ENCODE assay signal across 16 cellular contexts in genomic region chr12:115794659-115795081, GRCh38.
DNase-seq lines count a peak whose midpoint lies in the region; ATAC-seq and TF ChIP-seq lines count a peak whose summit lies in the region.
"Had no signal": no experiment of that assay in that cellular context is flagged by ENCODE, and none has a peak within 500 bp of the region (broad histone marks: within the 10 kb centered on the region; RNA-seq: fewer than 3 reads in every experiment).

No MANE protein-coding gene starts in this region.

- H3K4me3 ChIP-seq in OCI-LY1 (ENCODE audit: low read depth, low read length, poor library complexity, severe bottlenecking), result no peak overlapping the region
- H3K4me3 ChIP-seq in mesendoderm (ENCODE audit: low read length), result no peak overlapping the region
- H3K4me3 ChIP-seq: ascending aorta; BLaER1 treated with 17β-estradiol and CSF1 and Interleukin-3, amounts not matched to agents 10 nM and 100 nM; Peyer's patch; skin epidermis had no signal

- peak overlapping the region; percentile 79 for H4K5ac ChIP-seq in mesendoderm (ENCODE audit: low read length)

- H4K20me1 ChIP-seq in OCI-LY1 (ENCODE audit: insufficient read depth, low read length), result no peaks in the 10 kb centered on the region
- H4K20me1 ChIP-seq: BLaER1 treated with 17β-estradiol and CSF1 and Interleukin-3, amounts not matched to agents 10 nM and 100 nM had no signal

- no peaks in the 10 kb centered on the region for H3K36me3 ChIP-seq in OCI-LY1 (ENCODE audit: insufficient read depth, low read length)
- no peaks in the 10 kb centered on the region for H3K36me3 ChIP-seq in mesendoderm (ENCODE audit: control insufficient read depth, insufficient read depth, low read length)
- H3K36me3 ChIP-seq: ascending aorta; BLaER1 treated with 17β-estradiol and CSF1 and Interleukin-3, amounts not matched to agents 10 nM and 100 nM; Peyer's patch had no signal

- no peaks in the 10 kb centered on the region for H3K79me1 ChIP-seq in mesendoderm (ENCODE audit: low read length)

- no peak for ATAC-seq in GM21390 (IDR thresholded peaks at IDR 0.05; ENCODE audit: unreplicated experiment)
- ATAC-seq in GM18498 (IDR thresholded peaks at IDR 0.05; ENCODE audit: unreplicated experiment), result no peak
- ATAC-seq: WTC11 had no signal

- H3K18ac ChIP-seq in mesendoderm (ENCODE audit: low read length), result no peak overlapping the region

- H3K56ac ChIP-seq in mesendoderm (ENCODE audit: low read length), result peak overlapping the region; percentile 80

- H3K79me2 ChIP-seq in OCI-LY1 (ENCODE audit: insufficient read depth, low read length) (no peaks in the 10 kb centered on the region), mesendoderm (ENCODE audit: control insufficient read depth, insufficient read depth, low read length) (no peaks in the 10 kb centered on the region)

- H2BK120ac ChIP-seq in mesendoderm (ENCODE audit: low read depth, low read length), result no peak overlapping the region

- no peaks in the 10 kb centered on the region for H3F3A ChIP-seq in OCI-LY1 (ENCODE audit: insufficient read depth, low read length)

- H4K8ac ChIP-seq in mesendoderm (ENCODE audit: low read depth, low read length), result no peak overlapping the region

- H3K9me2 ChIP-seq in OCI-LY1 (ENCODE audit: low read depth, low read length), result no peaks in the 10 kb centered on the region

- H3K27me3 ChIP-seq in OCI-LY1 (ENCODE audit: insufficient read depth, low read length), result no peaks in the 10 kb centered on the region
- no peaks in the 10 kb centered on the region for H3K27me3 ChIP-seq in mesendoderm (ENCODE audit: insufficient read depth, low read length, poor library complexity)
- H3K27me3 ChIP-seq: ascending aorta; BLaER1 treated with 17β-estradiol and CSF1 and Interleukin-3, amounts not matched to agents 10 nM and 100 nM; Peyer's patch had no signal

- no peak overlapping the region for H3K9ac ChIP-seq in OCI-LY1 (ENCODE audit: low read length)
- no peak overlapping the region for H3K9ac ChIP-seq in mesendoderm (ENCODE audit: low read length)
- H3K9ac ChIP-seq: BLaER1 treated with 17β-estradiol and CSF1 and Interleukin-3, amounts not matched to agents 10 nM and 100 nM had no signal

- H3K4me1 ChIP-seq in OCI-LY1 (ENCODE audit: insufficient read depth, low read length, severe bottlenecking) (no peaks in the 10 kb centered on the region), mesendoderm (ENCODE audit: control insufficient read depth, low read depth, low read length) (peaks cover 9% of the 10 kb centered on the region)
- H3K4me1 ChIP-seq: ascending aorta; BLaER1 treated with 17β-estradiol and CSF1 and Interleukin-3, amounts not matched to agents 10 nM and 100 nM; Peyer's patch had no signal

- TF ChIP-seq CTCF in LNCAP (IDR thresholded peaks at IDR 0.05) (peak; percentile 37; the same call in 1 of the 2 replicates), OCI-LY1 (IDR thresholded peaks at IDR 0.05; ENCODE audit: low read length) (peak; percentile 24; the same call in 1 of the 2 replicates), RWPE1 (conservative IDR thresholded peaks at IDR 0.05; ENCODE audit: low read depth) (no peak)

- H2AK5ac ChIP-seq in mesendoderm (ENCODE audit: low read length), result peak overlapping the region; percentile 87

- H3K4me2 ChIP-seq in OCI-LY1 (ENCODE audit: low read length) (no peak overlapping the region), mesendoderm (ENCODE audit: low read length) (no peak overlapping the region)
- H3K4me2 ChIP-seq: BLaER1 treated with 17β-estradiol and CSF1 and Interleukin-3, amounts not matched to agents 10 nM and 100 nM had no signal

- H3K9me3 ChIP-seq in OCI-LY1 (ENCODE audit: low read length), result no peaks in the 10 kb centered on the region
- H3K9me3 ChIP-seq: ascending aorta; BLaER1 treated with 17β-estradiol and CSF1 and Interleukin-3, amounts not matched to agents 10 nM and 100 nM; Peyer's patch had no signal

- H3K27ac ChIP-seq in OCI-LY1 (ENCODE audit: low read depth, low read length, poor library complexity, severe bottlenecking) (no peak overlapping the region), mesendoderm (ENCODE audit: low read depth, low read length) (no peak overlapping the region), RWPE1 (no peak overlapping the region)
- H3K27ac ChIP-seq: ascending aorta; BLaER1 treated with 17β-estradiol and CSF1 and Interleukin-3, amounts not matched to agents 10 nM and 100 nM; epithelial cell of prostate; skin epidermis had no signal

- H3K4ac ChIP-seq in mesendoderm (ENCODE audit: low read depth, low read length), result no peak overlapping the region

- H2AFZ ChIP-seq in OCI-LY1 (ENCODE audit: low read length), result no peak overlapping the region

- H2BK15ac ChIP-seq in mesendoderm (replicated peaks; ENCODE audit: low read depth), result no peak overlapping the region

- POLR2A ChIA-PET in RWPE1 (lab: Yijun Ruan, JAX; ENCODE audit: low non-redundant PET), result no interaction called here

- H3K23ac ChIP-seq in mesendoderm (ENCODE audit: low read length), result no peak overlapping the region

- H2BK5ac ChIP-seq in mesendoderm (ENCODE audit: low read length), result peak overlapping the region; percentile 36

- CTCF ChIA-PET in RWPE1 (lab: Yijun Ruan, JAX), result no interaction called here

- no CpG with 5 or more reads among the region's 6 CpGs for WGBS in mesendoderm (ENCODE audit: extremely low coverage, insufficient coverage, low lambda C conversion rate)

- DNase-seq in DMS53 treated with DMSO at 0.1 percent for 48 hours (lab: John Stamatoyannopoulos, UW; ENCODE audit: unreplicated experiment) (peak; percentile 75), mesendoderm (peak; percentile 93), RWPE1 (ENCODE audit: low spot score) (no peak)
- DNase-seq: activated gamma-delta T cell, midbrain, NCI-H2227 treated with DMSO at 0.1 percent for 48 hours had no signal
